Comparison of ENCODE assay signal across 12 cellular contexts in the genomic region with DNA sequence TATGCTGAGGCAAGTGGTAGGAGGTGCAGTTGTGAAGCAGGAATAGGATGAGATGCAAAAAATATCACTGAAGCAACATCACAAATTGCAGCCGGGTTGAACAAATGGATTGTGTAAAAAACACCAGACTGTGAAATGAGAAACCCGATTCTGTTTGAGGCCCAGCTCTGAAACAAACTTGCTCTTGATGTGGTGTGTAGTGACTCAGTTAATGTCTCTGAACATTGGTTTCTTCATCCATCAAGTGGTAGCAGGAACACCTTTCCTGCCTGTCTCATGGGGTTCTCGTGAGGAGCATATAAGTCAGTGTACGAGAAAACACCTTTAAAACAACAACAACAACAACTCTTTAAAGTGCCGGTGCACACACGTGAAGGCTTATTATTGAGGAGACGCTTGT. TPM values are rescaled to one million over a fixed set of nuclear protein-coding genes. Genes with fewer than 3 reads are reported as not detected.
A peak's percentile ranks its signal among the peaks of the same experiment; 100 is the strongest.
DNase-seq lines count a peak whose midpoint lies in the region; ATAC-seq lines count a peak whose summit lies in the region.
"Not testable (repeated sequence)": the region's sequence is repeated elsewhere in the genome, so short reads cannot be mapped to it uniquely, and the experiment has no call there.
"Had no signal": no experiment of that assay in that cellular context is flagged by ENCODE, and none has a peak within 500 bp of the region (broad histone marks: within the 10 kb centered on the region; RNA-seq: fewer than 3 reads in every experiment).

No MANE protein-coding gene starts in this region.

- CTCF ChIA-PET in activated CD4-positive, alpha-beta T cell treated with anti-CD3 and anti-CD28 coated beads for 36 hours (lab: Charles Lee), result not testable (repeated sequence)

- H3K4me1 Mint-ChIP-seq in activated CD4-positive, alpha-beta T cell treated with anti-CD3 and anti-CD28 coated beads for 36 hours; activated T-cell treated with anti-CD3 and anti-CD28 coated beads, Interleukin-2, amount 50 U/mL, for 4 hours (ENCODE audit: low read depth); activated T-helper 17 cell treated with anti-CD3 and anti-CD28 coated beads, Interleukin-2, amount 50 U/mL, for 72 hours; activated naive CD8-positive, alpha-beta T cell treated with anti-CD3 and anti-CD28 coated beads, Interleukin-2, amount 50 U/mL, for 24 hours; stimulated activated naive CD8-positive, alpha-beta T cell treated with anti-CD3 and anti-CD28 coated beads, Interleukin-15, amount 100 ng/mL, for 72 hours: not testable (repeated sequence)

- not testable (repeated sequence) for H3K9me3 Mint-ChIP-seq in activated CD4-positive, alpha-beta T cell treated with anti-CD3 and anti-CD28 coated beads for 36 hours (ENCODE audit: low read depth); activated T-cell treated with anti-CD3 and anti-CD28 coated beads, Interleukin-2, amount 50 U/mL, for 4 hours; activated T-helper 17 cell treated with anti-CD3 and anti-CD28 coated beads, Interleukin-2, amount 50 U/mL, for 72 hours; activated naive CD8-positive, alpha-beta T cell treated with anti-CD3 and anti-CD28 coated beads, Interleukin-2, amount 50 U/mL, for 24 hours; stimulated activated naive CD8-positive, alpha-beta T cell treated with anti-CD3 and anti-CD28 coated beads, Interleukin-15, amount 100 ng/mL, for 72 hours

- not testable (repeated sequence) for H3K27ac Mint-ChIP-seq in activated CD4-positive, alpha-beta T cell treated with anti-CD3 and anti-CD28 coated beads for 36 hours; activated T-helper 17 cell treated with anti-CD3 and anti-CD28 coated beads, Interleukin-2, amount 50 U/mL, for 72 hours; activated naive CD8-positive, alpha-beta T cell treated with anti-CD3 and anti-CD28 coated beads, Interleukin-2, amount 50 U/mL, for 24 hours; stimulated activated naive CD8-positive, alpha-beta T cell treated with anti-CD3 and anti-CD28 coated beads, Interleukin-15, amount 100 ng/mL, for 72 hours

- not testable (repeated sequence) for H3K36me3 Mint-ChIP-seq in activated CD4-positive, alpha-beta T cell treated with anti-CD3 and anti-CD28 coated beads for 36 hours (ENCODE audit: low read depth); activated T-cell treated with anti-CD3 and anti-CD28 coated beads, Interleukin-2, amount 50 U/mL, for 4 hours (ENCODE audit: insufficient read depth); activated T-helper 17 cell treated with anti-CD3 and anti-CD28 coated beads, Interleukin-2, amount 50 U/mL, for 72 hours (ENCODE audit: low read depth); activated naive CD8-positive, alpha-beta T cell treated with anti-CD3 and anti-CD28 coated beads, Interleukin-2, amount 50 U/mL, for 24 hours (ENCODE audit: low read depth)

- intact Hi-C loops in activated CD4-positive, alpha-beta T cell treated with anti-CD3 and anti-CD28 coated beads for 36 hours (cut with DNase I, micrococcal nuclease), result not testable (repeated sequence)

- ATAC-seq in activated CD4-positive, alpha-beta T cell treated with anti-CD3 and anti-CD28 coated beads for 36 hours, result peak; percentile 72
- peak; percentile 48 to 65 for ATAC-seq in activated T-cell treated with anti-CD3 and anti-CD28 coated beads, Interleukin-2, amount 50 U/mL, for 4 hours
- ATAC-seq in activated T-helper 17 cell treated with anti-CD3 and anti-CD28 coated beads, Interleukin-2, amount 50 U/mL, for 72 hours (replicated peaks), result peak; percentile 54
- peak; percentile 49 for ATAC-seq in activated naive CD8-positive, alpha-beta T cell treated with anti-CD3 and anti-CD28 coated beads, Interleukin-2, amount 50 U/mL, for 24 hours
- ATAC-seq in stimulated activated naive CD8-positive, alpha-beta T cell treated with anti-CD3 and anti-CD28 coated beads, Interleukin-15, amount 100 ng/mL, for 72 hours, result peak; percentile 91

- POLR2A ChIA-PET in activated CD4-positive, alpha-beta T cell treated with anti-CD3 and anti-CD28 coated beads for 36 hours (lab: Charles Lee), result not testable (repeated sequence)

- DNase-seq in activated CD4-positive, alpha-beta T cell treated with anti-CD3 and anti-CD28 coated beads for 36 hours; activated T-cell treated with anti-CD3 and anti-CD28 coated beads, Interleukin-2, amount 50 U/mL, for 4 hours; activated naive CD8-positive, alpha-beta T cell treated with anti-CD3 and anti-CD28 coated beads, Interleukin-2, amount 50 U/mL, for 24 hours; stimulated activated naive CD8-positive, alpha-beta T cell treated with anti-CD3 and anti-CD28 coated beads, Interleukin-15, amount 100 ng/mL, for 72 hours: not testable (repeated sequence)

- H3K4me3 Mint-ChIP-seq in activated CD4-positive, alpha-beta T cell treated with anti-CD3 and anti-CD28 coated beads for 36 hours; activated T-cell treated with anti-CD3 and anti-CD28 coated beads, Interleukin-2, amount 50 U/mL, for 4 hours; activated T-helper 17 cell treated with anti-CD3 and anti-CD28 coated beads, Interleukin-2, amount 50 U/mL, for 72 hours; activated naive CD8-positive, alpha-beta T cell treated with anti-CD3 and anti-CD28 coated beads, Interleukin-2, amount 50 U/mL, for 24 hours; stimulated activated naive CD8-positive, alpha-beta T cell treated with anti-CD3 and anti-CD28 coated beads, Interleukin-15, amount 100 ng/mL, for 72 hours: not testable (repeated sequence)

- not testable (repeated sequence) for H3K27me3 Mint-ChIP-seq in activated CD4-positive, alpha-beta T cell treated with anti-CD3 and anti-CD28 coated beads for 36 hours; activated T-cell treated with anti-CD3 and anti-CD28 coated beads, Interleukin-2, amount 50 U/mL, for 4 hours (ENCODE audit: low read depth); activated T-helper 17 cell treated with anti-CD3 and anti-CD28 coated beads, Interleukin-2, amount 50 U/mL, for 72 hours; activated naive CD8-positive, alpha-beta T cell treated with anti-CD3 and anti-CD28 coated beads, Interleukin-2, amount 50 U/mL, for 24 hours; stimulated activated naive CD8-positive, alpha-beta T cell treated with anti-CD3 and anti-CD28 coated beads, Interleukin-15, amount 100 ng/mL, for 72 hours

RNA-seq across cellular contexts. Expression of a gene that starts 18.2 kb away (rescaled TPM):
- total RNA-seq in activated CD4-positive, alpha-beta T cell treated with anti-CD3 and anti-CD28 coated beads for 36 hours, result not detected
- not detected for total RNA-seq in activated T-cell treated with anti-CD3 and anti-CD28 coated beads, Interleukin-2, amount 50 U/mL, for 4 hours
- not detected for total RNA-seq in activated T-helper 17 cell treated with anti-CD3 and anti-CD28 coated beads, Interleukin-2, amount 50 U/mL, for 72 hours
- total RNA-seq: A673; CD4-positive, alpha-beta memory T cell; CD4-positive, CD25-positive, alpha-beta regulatory T cell; CD8-positive, alpha-beta memory T cell; Daoy; G401; GM12878 had no signal

RNA-seq across cellular contexts. Expression of a gene that starts 29.3 kb away (rescaled TPM):
- total RNA-seq in activated CD4-positive, alpha-beta T cell treated with anti-CD3 and anti-CD28 coated beads for 36 hours, result under 1 TPM; 0.43 to 0.88 TPM
- 1 to 10 TPM in 1 of 3 donors, under 1 TPM in 2; 0.29 to 1.6 (median 0.46) TPM for total RNA-seq in activated T-cell treated with anti-CD3 and anti-CD28 coated beads, Interleukin-2, amount 50 U/mL, for 4 hours
- total RNA-seq in activated T-helper 17 cell treated with anti-CD3 and anti-CD28 coated beads, Interleukin-2, amount 50 U/mL, for 72 hours, result under 1 TPM in 1 of 2 donors, not detected in 1; 0.74 TPM
